20 cellular contexts compared by ENCODE assay signal in genomic region chr9:20616808-20617207, GRCh38. TPM values are rescaled to one million over a fixed set of nuclear protein-coding genes. Genes with fewer than 3 reads are reported as not detected.
DNase-seq lines count a peak whose midpoint lies in the region; ATAC-seq and TF ChIP-seq lines count a peak whose summit lies in the region.
"Had no signal": no experiment of that assay in that cellular context is flagged by ENCODE, and none has a peak within 500 bp of the region (broad histone marks: within the 10 kb centered on the region; RNA-seq: fewer than 3 reads in every experiment).

No MANE protein-coding gene starts in this region.

- H2AFZ ChIP-seq in hepatocyte: no peak overlapping the region
- H2AFZ ChIP-seq in smooth muscle cell (ENCODE audit: low read depth): no peak overlapping the region

- H3K9me3 ChIP-seq in HEK293 (ENCODE audit: control insufficient read depth, insufficient read depth, low read depth, low read length): no peaks in the 10 kb centered on the region
- H3K9me3 ChIP-seq in hepatocyte (ENCODE audit: low read depth): no peaks in the 10 kb centered on the region
- no peaks in the 10 kb centered on the region for H3K9me3 ChIP-seq in smooth muscle cell (replicated peaks; ENCODE audit: low read depth)
- H3K9me3 ChIP-seq: SK-N-SH had no signal

- H3K4me1 ChIP-seq in HEK293 (ENCODE audit: control insufficient read depth, insufficient read depth, low read length): peaks cover 35% of the 10 kb centered on the region
- H3K4me1 ChIP-seq in hepatocyte (ENCODE audit: insufficient read depth): peaks cover 16% of the 10 kb centered on the region
- peaks cover 22% of the 10 kb centered on the region for H3K4me1 ChIP-seq in smooth muscle cell (ENCODE audit: low read depth)

- no peak for TF ChIP-seq CTCF in HEK293 (tag by site-specific recombination; IDR thresholded peaks at IDR 0.05)
- no peak for TF ChIP-seq CTCF in hepatocyte (IDR thresholded peaks at IDR 0.05; ENCODE audit: poor library complexity)
- TF ChIP-seq CTCF in smooth muscle cell (IDR thresholded peaks at IDR 0.05; ENCODE audit: borderline replicate concordance, insufficient read depth, poor library complexity, severe bottlenecking): no peak

- peaks cover 93% of the 10 kb centered on the region for H3K79me2 ChIP-seq in hepatocyte
- peaks cover 91% of the 10 kb centered on the region for H3K79me2 ChIP-seq in smooth muscle cell (ENCODE audit: low read depth)

- H3K27ac ChIP-seq in HEK293 (ENCODE audit: extremely low read depth, low read depth, low read length) (0 out of 2 replicates have a peak overlapping the region, but pooled peaks have one; percentile 17), hepatocyte (no peak overlapping the region), smooth muscle cell (ENCODE audit: low read depth) (peak overlapping the region; percentile 8)
- H3K27ac ChIP-seq: 22Rv1, KMS-11 had no signal

- H4K20me1 ChIP-seq in hepatocyte (ENCODE audit: insufficient read depth, poor library complexity, severe bottlenecking) (no peaks in the 10 kb centered on the region), smooth muscle cell (ENCODE audit: low read depth) (peaks cover 40% of the 10 kb centered on the region)

- H3K36me3 ChIP-seq in HEK293 (ENCODE audit: control insufficient read depth in 2 of 2, insufficient read depth in 1 of 2, low read length in 2 of 2): no peaks in the 10 kb centered on the region; a peak in 1 of 3 replicates
- H3K36me3 ChIP-seq in hepatocyte (replicated peaks; ENCODE audit: insufficient read depth, low read depth): no peaks in the 10 kb centered on the region
- no peaks in the 10 kb centered on the region for H3K36me3 ChIP-seq in smooth muscle cell (ENCODE audit: low read depth)

- peaks cover 73% of the 10 kb centered on the region for H3K4me1 Mint-ChIP-seq in activated naive CD4-positive, alpha-beta T cell treated with anti-CD3 and anti-CD28 coated beads, Interleukin-2, amount 10 ng/mL, durations not matched to agents 7 days and 5 days

- H3K27me3 Mint-ChIP-seq in activated naive CD4-positive, alpha-beta T cell treated with anti-CD3 and anti-CD28 coated beads, Interleukin-2, amount 10 ng/mL, durations not matched to agents 7 days and 5 days: no peaks in the 10 kb centered on the region

- no peak for ATAC-seq in activated naive CD4-positive, alpha-beta T cell treated with anti-CD3 and anti-CD28 coated beads, Interleukin-2, amount 50 U/mL, for 72 hours
- ATAC-seq in HG03342 (IDR thresholded peaks at IDR 0.05; ENCODE audit: unreplicated experiment): no peak
- ATAC-seq in HG02678 (IDR thresholded peaks at IDR 0.05; ENCODE audit: unreplicated experiment): no peak

- H3K4me3 ChIP-seq in HEK293 (ENCODE audit: low read depth, low read length): no peak overlapping the region
- no peak overlapping the region for H3K4me3 ChIP-seq in hepatocyte
- H3K4me3 ChIP-seq in smooth muscle cell: no peak overlapping the region

- H3K36me3 Mint-ChIP-seq in activated naive CD4-positive, alpha-beta T cell treated with anti-CD3 and anti-CD28 coated beads, Interleukin-2, amount 10 ng/mL, durations not matched to agents 7 days and 5 days: peaks cover 58% of the 10 kb centered on the region
- H3K36me3 Mint-ChIP-seq in activated naive CD4-positive, alpha-beta T cell treated with anti-CD3 and anti-CD28 coated beads, Interleukin-2, amount 50 U/mL, for 72 hours: peaks cover 21 to 29% of the 10 kb centered on the region in 2 donors

- peak overlapping the region; percentile 11 for H3K4me3 Mint-ChIP-seq in activated naive CD4-positive, alpha-beta T cell treated with anti-CD3 and anti-CD28 coated beads, Interleukin-2, amount 10 ng/mL, durations not matched to agents 7 days and 5 days
- H3K4me3 Mint-ChIP-seq: B cell had no signal

- H3K27ac Mint-ChIP-seq in activated naive CD4-positive, alpha-beta T cell treated with anti-CD3 and anti-CD28 coated beads, Interleukin-2, amount 10 ng/mL, durations not matched to agents 7 days and 5 days: no peak overlapping the region
- no peak overlapping the region for H3K27ac Mint-ChIP-seq in activated naive CD4-positive, alpha-beta T cell treated with anti-CD3 and anti-CD28 coated beads, Interleukin-2, amount 50 U/mL, for 72 hours
- H3K27ac Mint-ChIP-seq: B cell had no signal

- H3K27me3 ChIP-seq in hepatocyte (no peaks in the 10 kb centered on the region), smooth muscle cell (ENCODE audit: low read depth) (no peaks in the 10 kb centered on the region)

- H3K9me3 Mint-ChIP-seq in activated naive CD4-positive, alpha-beta T cell treated with anti-CD3 and anti-CD28 coated beads, Interleukin-2, amount 10 ng/mL, durations not matched to agents 7 days and 5 days: no peaks in the 10 kb centered on the region
- no peaks in the 10 kb centered on the region for H3K9me3 Mint-ChIP-seq in activated naive CD4-positive, alpha-beta T cell treated with anti-CD3 and anti-CD28 coated beads, Interleukin-2, amount 50 U/mL, for 72 hours

- no peak for DNase-seq in activated naive CD4-positive, alpha-beta T cell treated with anti-CD3 and anti-CD28 coated beads, Interleukin-2, amount 10 ng/mL, durations not matched to agents 7 days and 5 days
- no peak for DNase-seq in activated naive CD4-positive, alpha-beta T cell treated with anti-CD3 and anti-CD28 coated beads, Interleukin-2, amount 50 U/mL, for 72 hours (ENCODE audit: low spot score in 2 of 2)
- DNase-seq in hepatocyte (ENCODE audit: low spot score) (no peak), smooth muscle cell (lab: John Stamatoyannopoulos, UW; ENCODE audit: unreplicated experiment) (no peak), DMS79 treated with DMSO at 0.1 percent for 48 hours (lab: John Stamatoyannopoulos, UW) (no peak)
- DNase-seq: CD4-positive, alpha-beta memory T cell; NCI-H1417; NCI-H187; NCI-H2107; NCI-H510A; NCI-H748 treated with DMSO at 0.1 percent for 48 hours; OCI-M1; Right ventricle myocardium superior; SK-N-SH had no signal

- CTCF ChIA-PET in activated naive CD4-positive, alpha-beta T cell treated with anti-CD3 and anti-CD28 coated beads, Interleukin-2, amount 10 ng/mL, durations not matched to agents 7 days and 5 days (lab: Charles Lee): interaction anchor here (0.6 to 1.6 kb wide), 3 partner anchors 18 to 80 kb away, joined by 3 to 5 read pairs (median 3); no protein-coding TSS in a partner anchor
- CTCF ChIA-PET in HEK293 (lab: Yijun Ruan, JAX): interaction anchor here (0.7 to 1.1 kb wide), 2 partner anchors 259 to 1185 kb away, joined by 3 to 4 read pairs; no protein-coding TSS in a partner anchor

- peaks cover 7% of the 10 kb centered on the region for H3F3A ChIP-seq in smooth muscle cell (ENCODE audit: low read depth)

- no peak overlapping the region for H3K9ac ChIP-seq in smooth muscle cell (ENCODE audit: low read depth)
- H3K9ac ChIP-seq: KMS-11, SK-N-SH had no signal

- no peaks in the 10 kb centered on the region for H3K9me2 ChIP-seq in hepatocyte (replicated peaks; ENCODE audit: insufficient read depth)
- H3K9me2 ChIP-seq: SK-N-SH had no signal

- H3K4me2 ChIP-seq in hepatocyte (peak overlapping the region; percentile 96), smooth muscle cell (peak overlapping the region; percentile 97)
- H3K4me2 ChIP-seq: KMS-11, SK-N-SH had no signal

- POLR2A ChIA-PET in HEK293 (lab: Yijun Ruan, JAX): no interaction called here

- 67% methylated on average over 2 of the region's 2 CpGs for WGBS in hepatocyte (ENCODE audit: low lambda C conversion rate, missing lambda C conversion rate)
- 82% methylated on average over 2 of the region's 2 CpGs for WGBS in smooth muscle cell (ENCODE audit: low lambda C conversion rate)

TF ChIP-seq in HEK293, 187 proteins besides CTCF, POLR2A, EP300 and RAD21:
- TF ChIP-seq ZNF596 (tag by site-specific recombination; IDR thresholded peaks at IDR 0.05): no peak
- TF ChIP-seq, protein P1, sequence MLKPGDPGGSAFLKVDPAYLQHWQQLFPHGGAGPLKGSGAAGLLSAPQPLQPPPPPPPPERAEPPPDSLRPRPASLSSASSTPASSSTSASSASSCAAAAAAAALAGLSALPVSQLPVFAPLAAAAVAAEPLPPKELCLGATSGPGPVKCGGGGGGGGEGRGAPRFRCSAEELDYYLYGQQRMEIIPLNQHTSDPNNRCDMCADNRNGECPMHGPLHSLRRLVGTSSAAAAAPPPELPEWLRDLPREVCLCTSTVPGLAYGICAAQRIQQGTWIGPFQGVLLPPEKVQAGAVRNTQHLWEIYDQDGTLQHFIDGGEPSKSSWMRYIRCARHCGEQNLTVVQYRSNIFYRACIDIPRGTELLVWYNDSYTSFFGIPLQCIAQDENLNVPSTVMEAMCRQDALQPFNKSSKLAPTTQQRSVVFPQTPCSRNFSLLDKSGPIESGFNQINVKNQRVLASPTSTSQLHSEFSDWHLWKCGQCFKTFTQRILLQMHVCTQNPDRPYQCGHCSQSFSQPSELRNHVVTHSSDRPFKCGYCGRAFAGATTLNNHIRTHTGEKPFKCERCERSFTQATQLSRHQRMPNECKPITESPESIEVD (tag by site-specific recombination; IDR thresholded peaks at IDR 0.05): peak; percentile 94
- TF ChIP-seq, protein P2, sequence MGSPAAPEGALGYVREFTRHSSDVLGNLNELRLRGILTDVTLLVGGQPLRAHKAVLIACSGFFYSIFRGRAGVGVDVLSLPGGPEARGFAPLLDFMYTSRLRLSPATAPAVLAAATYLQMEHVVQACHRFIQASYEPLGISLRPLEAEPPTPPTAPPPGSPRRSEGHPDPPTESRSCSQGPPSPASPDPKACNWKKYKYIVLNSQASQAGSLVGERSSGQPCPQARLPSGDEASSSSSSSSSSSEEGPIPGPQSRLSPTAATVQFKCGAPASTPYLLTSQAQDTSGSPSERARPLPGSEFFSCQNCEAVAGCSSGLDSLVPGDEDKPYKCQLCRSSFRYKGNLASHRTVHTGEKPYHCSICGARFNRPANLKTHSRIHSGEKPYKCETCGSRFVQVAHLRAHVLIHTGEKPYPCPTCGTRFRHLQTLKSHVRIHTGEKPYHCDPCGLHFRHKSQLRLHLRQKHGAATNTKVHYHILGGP (tag by site-specific recombination; IDR thresholded peaks at IDR 0.05): peak; percentile 66; the same call in 1 of the 2 replicates

RNA-seq across cellular contexts. Expression of gene MLLT3, which starts 5.5 kb away (rescaled TPM):
- total RNA-seq in activated naive CD4-positive, alpha-beta T cell treated with anti-CD3 and anti-CD28 coated beads, Interleukin-2, amount 50 U/mL, for 72 hours: 10 to 100 TPM; 43.6 to 54.6 TPM
- total RNA-seq in hepatocyte: 38.3 and 39.2 TPM in 2 replicates
- 13.6 and 13.7 TPM in 2 replicates for polyA plus RNA-seq in hepatocyte
- total RNA-seq in smooth muscle cell: 29.9 and 32.8 TPM in 2 replicates
- 16.3 and 21.9 TPM in 2 replicates for polyA plus RNA-seq in smooth muscle cell
